10 cellular contexts compared by ENCODE assay signal in genomic region chr10:1195828-1196227, GRCh38.
"Had no signal": no experiment of that assay in that cellular context is flagged by ENCODE, and none has a peak within 500 bp of the region (broad histone marks: within the 10 kb centered on the region; RNA-seq: fewer than 3 reads in every experiment).

No MANE protein-coding gene starts in this region.

- DNase-seq: activated CD4-positive, alpha-beta memory T cell treated with anti-CD3 and anti-CD28 coated beads, Interleukin-2, amount 10 ng/mL, durations not matched to agents 7 days and 5 days; activated CD4-positive, alpha-beta T cell treated with anti-CD3 and anti-CD28 coated beads for 36 hours; activated naive CD4-positive, alpha-beta T cell treated with anti-CD3 and anti-CD28 coated beads for 36 hours; activated T-cell treated with anti-CD3 and anti-CD28 coated beads, Interleukin-2, amount 50 U/mL, for 72 hours; right cardiac atrium; T-cell; T1000 had no signal

- H3K36me3 ChIP-seq: neutrophil had no signal

- H3K27ac ChIP-seq: neutrophil had no signal

- H3K4me3 ChIP-seq: smooth muscle cell had no signal

- ATAC-seq: activated CD4-positive, alpha-beta T cell treated with anti-CD3 and anti-CD28 coated beads for 36 hours; activated T-cell treated with anti-CD3 and anti-CD28 coated beads, Interleukin-2, amount 50 U/mL, for 72 hours; right cardiac atrium; stimulated activated memory B cell treated with anti-CD40 and anti-IgM and Interleukin-4, amounts not matched to agents 10 μg/mL and 1 μg/mL and 100 μg/mL, for 72 hours; T-cell had no signal

- H3K9me3 ChIP-seq: neutrophil had no signal
